ENCODE assay signal across 1 cellular context in genomic region chr7:103771294-103771693, GRCh38.
TF ChIP-seq lines count a peak whose summit lies in the region.

No MANE protein-coding gene starts in this region.

TF ChIP-seq in K562, 482 proteins besides CTCF, POLR2A, EP300 and RAD21 (continued from another document):
- TF ChIP-seq ZNF318 (IDR thresholded peaks at IDR 0.05; ENCODE audit: borderline replicate concordance in 1 of 2, low read depth in 1 of 2) = no peak
